9 cellular contexts compared by ENCODE assay signal in genomic region chr3:4495294-4496110, GRCh38. TPM values are rescaled to one million over a fixed set of nuclear protein-coding genes. Genes with fewer than 3 reads are reported as not detected.
DNase-seq lines count a peak whose midpoint lies in the region; ATAC-seq and TF ChIP-seq lines count a peak whose summit lies in the region.
"Had no signal": no experiment of that assay in that cellular context is flagged by ENCODE, and none has a peak within 500 bp of the region (broad histone marks: within the 10 kb centered on the region; RNA-seq: fewer than 3 reads in every experiment).

No MANE protein-coding gene starts in this region.

- CTCF ChIA-PET in OCI-LY7 (lab: Charles Lee; ENCODE audit: unreplicated experiment) = interaction anchor here (1.2 kb wide), 1 partner anchor 9 kb away, joined by 3 read pairs; no protein-coding TSS in a partner anchor

- no peaks in the 10 kb centered on the region for H3K9me3 ChIP-seq in OCI-LY7 (ENCODE audit: low read length)
- no peaks in the 10 kb centered on the region for H3K9me3 ChIP-seq in endocrine pancreas (ENCODE audit: control insufficient read depth, low read length)
- H3K9me3 ChIP-seq in spleen = no peaks in the 10 kb centered on the region

- peak overlapping the region; percentile 71 for H3K27ac ChIP-seq in OCI-LY7 (ENCODE audit: low read depth, low read length, poor library complexity, severe bottlenecking)
- peak overlapping the region in 7 of 8 donors; percentile 73 to 89 (median 83) for H3K27ac ChIP-seq in spleen

- peaks cover 43% of the 10 kb centered on the region for H3K79me2 ChIP-seq in OCI-LY7 (ENCODE audit: insufficient read depth, low read depth, low read length)

- H3K36me3 ChIP-seq in OCI-LY7 (ENCODE audit: insufficient read depth, low read length) = peaks cover 48% of the 10 kb centered on the region
- no peaks in the 10 kb centered on the region for H3K36me3 ChIP-seq in endocrine pancreas (ENCODE audit: control insufficient read depth, insufficient read depth, low read length)
- peaks cover 0 to 30% (median 5%) of the 10 kb centered on the region in 6 donors for H3K36me3 ChIP-seq in spleen
- H3K36me3 ChIP-seq in H7 (replicated peaks; ENCODE audit: control insufficient read depth, insufficient read depth, low read length) = no peaks in the 10 kb centered on the region

- H2AFZ ChIP-seq in OCI-LY7 (ENCODE audit: low read length) = no peak overlapping the region

- H4K20me1 ChIP-seq in OCI-LY7 (ENCODE audit: insufficient read depth, low read length) = peaks cover 9% of the 10 kb centered on the region; the same call in 1 of the 2 replicates

- no peak overlapping the region for H3K9ac ChIP-seq in endocrine pancreas (ENCODE audit: control insufficient read depth, insufficient read depth, low read length)

- TF ChIP-seq CTCF in GM12875 (IDR thresholded peaks at IDR 0.05; ENCODE audit: borderline replicate concordance, insufficient read depth, low read depth, low read length) (no peak), OCI-LY7 (conservative IDR thresholded peaks at IDR 0.05; ENCODE audit: low read length) (no peak), spleen (IDR thresholded peaks at IDR 0.05 in 8 of 11, conservative IDR thresholded peaks at IDR 0.05 in 3 of 11) (no peak)

- DNase-seq in OCI-LY7 (ENCODE audit: low spot score) (peak; percentile 22), spleen (no peak), epidermal melanocyte (ENCODE audit: insufficient read length, low spot score) (no peak), H7 (no peak)
- DNase-seq: H9 had no signal

- BruUV-seq in OCI-LY7 (replicated peaks; lab: Mats Ljungman, UMichigan) = no TSS peak

- H3K4me1 ChIP-seq in OCI-LY7 (ENCODE audit: insufficient read depth, low read length, poor library complexity, severe bottlenecking) (peaks cover 35% of the 10 kb centered on the region), endocrine pancreas (ENCODE audit: control insufficient read depth, insufficient read depth, low read length) (no peaks in the 10 kb centered on the region), spleen (peaks cover 11 to 72% (median 42%) of the 10 kb centered on the region in 6 donors)

- TF ChIP-seq POLR2A in spleen (IDR thresholded peaks at IDR 0.05) = no peak

- no peak for ATAC-seq in HG03439 (IDR thresholded peaks at IDR 0.05; ENCODE audit: unreplicated experiment)
- ATAC-seq: Panc1 had no signal

- intact Hi-C loops in OCI-LY7 (cut with micrococcal nuclease; ENCODE audit: unreplicated experiment) (no loop called here), spleen (cut with DNase I; ENCODE audit: low total_unique reads) (no loop called here)

- no peaks in the 10 kb centered on the region for H3K27me3 ChIP-seq in endocrine pancreas (ENCODE audit: control insufficient read depth, insufficient read depth, low read length)
- H3K27me3 ChIP-seq in spleen (replicated peaks in 1 of 7) = no peaks in the 10 kb centered on the region
- H3K27me3 ChIP-seq in H7 (ENCODE audit: control insufficient read depth, insufficient read depth, low read length) = peaks cover 24% of the 10 kb centered on the region

- H3K4me3 ChIP-seq in GM12875 (ENCODE audit: low read depth, low read length) = peak overlapping the region; percentile 16
- H3K4me3 ChIP-seq in OCI-LY7 (ENCODE audit: low read depth, low read length, poor library complexity, severe bottlenecking) = peak overlapping the region; percentile 91
- H3K4me3 ChIP-seq in endocrine pancreas (ENCODE audit: control insufficient read depth, insufficient read depth, low read length) = peak overlapping the region; percentile 73
- H3K4me3 ChIP-seq in spleen = peak overlapping the region in 6 of 8 donors; percentile 86 to 98 (median 96)
- no peak overlapping the region for H3K4me3 ChIP-seq in H7 (ENCODE audit: insufficient read depth, low read depth, low read length)

- POLR2A ChIA-PET in OCI-LY7 (lab: Charles Lee) = interaction anchor here (0.7 to 6.9 kb wide), 8 partner anchors 11 to 702 kb away, joined by 3 to 206 read pairs (median 4); no protein-coding TSS in a partner anchor

- H3K9me2 ChIP-seq in OCI-LY7 (ENCODE audit: insufficient read depth, low read length) = no peaks in the 10 kb centered on the region

- 40 to 64% (median 46%) methylated on average over 3 of the region's 3 CpGs for WGBS in spleen, 5 donors

- H3K4me2 ChIP-seq in OCI-LY7 (ENCODE audit: low read length) = peak overlapping the region; percentile 85

RNA-seq across cellular contexts. Expression of gene ITPR1, which starts 2.4 kb away (rescaled TPM):
- 84.4 and 87.4 TPM in 2 replicates for total RNA-seq in OCI-LY7 (2014; rRNA removed; shearing (Covaris generic))
- total RNA-seq in OCI-LY7 (2022) = 104 and 133 TPM in 2 replicates
- total RNA-seq in spleen = 100 to 1,000 TPM; 109 to 194 (median 131) TPM
- polyA plus RNA-seq in spleen = 10 to 100 TPM; 17.5 to 20.0 (median 19.7) TPM
- total RNA-seq in H7 (2014; rRNA removed; shearing (Covaris generic)) = 4.3 and 4.4 TPM in 2 replicates

RNA-seq across cellular contexts. Expression of gene SUMF1, which starts 28.4 kb away (rescaled TPM):
- 11.9 and 12.8 TPM in 2 replicates for total RNA-seq in OCI-LY7 (2014; rRNA removed; shearing (Covaris generic))
- total RNA-seq in OCI-LY7 (2022) (6.9 and 9.1 TPM in 2 replicates), spleen (10 to 100 TPM; 23.6 to 53.0 (median 38.8) TPM)
- polyA plus RNA-seq in spleen = 10 to 100 TPM in 2 of 3 donors, 1 to 10 TPM in 1; 6.3 to 13.1 (median 12.1) TPM
- total RNA-seq in H7 (2014; rRNA removed; shearing (Covaris generic)) = 11.6 and 16.9 TPM in 2 replicates

Comparison
In these comparisons a context has a peak if more than half of its experiments do, and no peak if none do; other contexts are left out.
1. RNA of gene ITPR1, which starts 2.4 kb away (total RNA-seq): 109 to 194 TPM in spleen and 84.4 to 133 TPM in OCI-LY7; 4.3 to 4.4 TPM in H7; every median in the first group is over 10 times any median in the second.